In genomic region chr12:119204137-119204536, GRCh38 we compare ENCODE assay signal across 20 cellular contexts. TPM values are rescaled to one million over a fixed set of nuclear protein-coding genes. Genes with fewer than 3 reads are reported as not detected.
A peak's percentile ranks its signal among the peaks of the same experiment; 100 is the strongest.
DNase-seq lines count a peak whose midpoint lies in the region; ATAC-seq and TF ChIP-seq lines count a peak whose summit lies in the region.
"Had no signal": no experiment of that assay in that cellular context is flagged by ENCODE, and none has a peak within 500 bp of the region (broad histone marks: within the 10 kb centered on the region; RNA-seq: fewer than 3 reads in every experiment).

No MANE protein-coding gene starts in this region.

- H3K27ac ChIP-seq in right cardiac atrium (ENCODE audit: low read length): peak overlapping the region; percentile 83
- H3K27ac ChIP-seq in neuronal stem cell (replicated peaks; ENCODE audit: low read length): no peak overlapping the region
- H3K27ac ChIP-seq: BLaER1 had no signal

- H3K27me3 ChIP-seq in right cardiac atrium (ENCODE audit: control insufficient read depth, insufficient read depth) (no peaks in the 10 kb centered on the region), neuronal stem cell (ENCODE audit: control insufficient read depth in 3 of 3, insufficient read depth in 3 of 3, low read depth in 1 of 3, low read length in 3 of 3) (no peaks in the 10 kb centered on the region)
- H3K27me3 ChIP-seq: BLaER1, stomach had no signal

- no peak overlapping the region for H3K14ac ChIP-seq in neuronal stem cell (ENCODE audit: low read length)

- in situ Hi-C loops in GM13977 (cut with MboI; ENCODE audit: low pct_unique_long_range_greater_than_20kb, low sequenced_read_pairs, unreplicated experiment): no loop called here

- H3K36me3 ChIP-seq in neuronal stem cell (replicated peaks in 1 of 2; ENCODE audit: control insufficient read depth in 2 of 2, insufficient read depth in 2 of 2, low read length in 2 of 2): no peaks in the 10 kb centered on the region
- H3K36me3 ChIP-seq: BLaER1, stomach had no signal

- DNase-seq in NCI-H1694 (lab: John Stamatoyannopoulos, UW) (peak; percentile 56), right cardiac atrium (peak in 2 of 3 donors; percentile 42 to 56), neuronal stem cell (ENCODE audit: low spot score) (no peak), DMS153 (lab: John Stamatoyannopoulos, UW) (no peak), NCI-H526 treated with DMSO at 0.1 percent for 48 hours (lab: John Stamatoyannopoulos, UW) (no peak), GM13977 (ENCODE audit: low spot score) (no peak)
- no peak for DNase-seq in activated naive CD4-positive, alpha-beta T cell treated with anti-CD3 and anti-CD28 coated beads, Interleukin-2, amount 50 U/mL, for 72 hours (ENCODE audit: low spot score in 2 of 2)
- DNase-seq: activated CD4-positive, alpha-beta T cell treated with anti-CD3 and anti-CD28 coated beads, Interleukin-2, amount 50 U/mL, for 48 hours; activated CD8-positive, alpha-beta memory T cell treated with anti-CD3 and anti-CD28 coated beads, Interleukin-2, amount 50 U/mL, for 48 hours; activated naive CD8-positive, alpha-beta T cell treated with anti-CD3 and anti-CD28 coated beads, Interleukin-2, amount 50 U/mL, for 24 hours; Calu3; effector CD8-positive, alpha-beta T cell; GOT3; Karpas-422; NCI-H2081 treated with DMSO at 0.1 percent for 48 hours; NCI-H524 treated with DMSO at 0.1 percent for 48 hours; stomach had no signal

- WGBS in right cardiac atrium: 7% methylated on average over 2 of the region's 2 CpGs
- WGBS in neuronal stem cell (ENCODE audit: extremely low coverage in 2 of 2, insufficient read length in 2 of 2, insufficient replicate concordance in 1 of 2), 2 donors: no CpG with 5 or more reads among the region's 2 CpGs

- no peak overlapping the region for H2BK120ac ChIP-seq in neuronal stem cell (ENCODE audit: low read depth, low read length)

- intact Hi-C loops in right cardiac atrium (cut with DNase I): no loop called here

- H2BK5ac ChIP-seq in neuronal stem cell (ENCODE audit: low read length): no peak overlapping the region

- no peak overlapping the region for H3K4ac ChIP-seq in neuronal stem cell (ENCODE audit: low read length)

- H2BK15ac ChIP-seq in neuronal stem cell (ENCODE audit: low read length): no peak overlapping the region

- no peak overlapping the region for H3K23ac ChIP-seq in neuronal stem cell (ENCODE audit: low read depth, low read length, poor library complexity)

- H3K18ac ChIP-seq in neuronal stem cell (ENCODE audit: low read length): no peak overlapping the region

- no peak overlapping the region for H3K4me2 ChIP-seq in neuronal stem cell (ENCODE audit: insufficient read depth, low read length, poor library complexity, severe bottlenecking)
- H3K4me2 ChIP-seq: BLaER1 had no signal

- H3K27ac Mint-ChIP-seq in activated naive CD4-positive, alpha-beta T cell treated with anti-CD3 and anti-CD28 coated beads, Interleukin-2, amount 50 U/mL, for 72 hours: no peak overlapping the region
- H3K27ac Mint-ChIP-seq: activated naive CD8-positive, alpha-beta T cell treated with anti-CD3 and anti-CD28 coated beads, Interleukin-2, amount 50 U/mL, for 24 hours; type B pancreatic cell had no signal

- H3K4me1 ChIP-seq in right cardiac atrium (ENCODE audit: control insufficient read depth, insufficient read depth, low read length) (peaks cover 7% of the 10 kb centered on the region), neuronal stem cell (ENCODE audit: control insufficient read depth in 2 of 2, insufficient read depth in 1 of 2, low read depth in 1 of 2, low read length in 2 of 2) (peaks cover 0 to 31% of the 10 kb centered on the region in 2 donors)
- H3K4me1 ChIP-seq: BLaER1 had no signal

- TF ChIP-seq CTCF in GM13977 (IDR thresholded peaks at IDR 0.05; ENCODE audit: extremely low read depth, insufficient read depth, missing control alignments): no peak

- no peak overlapping the region for H4K91ac ChIP-seq in neuronal stem cell (ENCODE audit: low read depth, low read length, poor library complexity)

- H3K9ac ChIP-seq in neuronal stem cell (ENCODE audit: low read depth, low read length, poor library complexity): peak overlapping the region; percentile 17
- H3K9ac ChIP-seq: BLaER1 had no signal

- H3K9me3 Mint-ChIP-seq in activated naive CD4-positive, alpha-beta T cell treated with anti-CD3 and anti-CD28 coated beads, Interleukin-2, amount 50 U/mL, for 72 hours: no peaks in the 10 kb centered on the region
- H3K9me3 Mint-ChIP-seq: activated naive CD8-positive, alpha-beta T cell treated with anti-CD3 and anti-CD28 coated beads, Interleukin-2, amount 50 U/mL, for 24 hours; type B pancreatic cell had no signal

- no peak overlapping the region for H2BK12ac ChIP-seq in neuronal stem cell (ENCODE audit: low read length)

- H3K4me3 ChIP-seq in right cardiac atrium (ENCODE audit: low read length): no peak overlapping the region
- no peak overlapping the region for H3K4me3 ChIP-seq in neuronal stem cell (ENCODE audit: low read length in 2 of 2)
- H3K4me3 ChIP-seq: BLaER1, stomach had no signal

- H4K8ac ChIP-seq in neuronal stem cell (ENCODE audit: low read depth, low read length): no peak overlapping the region

- ATAC-seq in esophagus mucosa (peak; percentile 22), right cardiac atrium (peak; percentile 63 to 78)
- ATAC-seq in activated naive CD4-positive, alpha-beta T cell treated with anti-CD3 and anti-CD28 coated beads, Interleukin-2, amount 50 U/mL, for 72 hours: no peak
- ATAC-seq: activated naive CD8-positive, alpha-beta T cell treated with anti-CD3 and anti-CD28 coated beads, Interleukin-2, amount 50 U/mL, for 24 hours had no signal

- H2AK5ac ChIP-seq in neuronal stem cell (ENCODE audit: low read depth, low read length): no peak overlapping the region

- H3K36me3 Mint-ChIP-seq in activated naive CD4-positive, alpha-beta T cell treated with anti-CD3 and anti-CD28 coated beads, Interleukin-2, amount 50 U/mL, for 72 hours: no peaks in the 10 kb centered on the region
- H3K36me3 Mint-ChIP-seq: type B pancreatic cell had no signal

- no peaks in the 10 kb centered on the region for H3K79me1 ChIP-seq in neuronal stem cell (ENCODE audit: low read depth, low read length)

- H2AFZ ChIP-seq in neuronal stem cell (ENCODE audit: low read length): no peak overlapping the region

- H3K9me3 ChIP-seq in right cardiac atrium (ENCODE audit: control insufficient read depth, low read length) (no peaks in the 10 kb centered on the region), neuronal stem cell (replicated peaks in 1 of 2; ENCODE audit: control insufficient read depth in 2 of 2, insufficient read depth in 1 of 2, low read depth in 1 of 2, low read length in 2 of 2) (no peaks in the 10 kb centered on the region)
- H3K9me3 ChIP-seq: BLaER1, stomach had no signal

RNA-seq across cellular contexts. Expression of gene HSPB8, which starts 25.4 kb away (rescaled TPM):
- total RNA-seq in esophagus mucosa: 33.8 TPM
- total RNA-seq in right cardiac atrium: 100 to 1,000 TPM; 452 to 572 (median 520) TPM
- polyA plus RNA-seq in right cardiac atrium: 567 TPM
- 0.17 TPM for polyA plus RNA-seq in neuronal stem cell (2013, experiment 1 of 2)
- polyA plus RNA-seq in neuronal stem cell (2013, experiment 2 of 2): 0.18 TPM
- total RNA-seq in activated naive CD4-positive, alpha-beta T cell treated with anti-CD3 and anti-CD28 coated beads, Interleukin-2, amount 50 U/mL, for 72 hours: not detected

Comparison
In these comparisons a context has a peak if more than half of its experiments do, and no peak if none do; other contexts are left out.
1. DNase-seq: peak in NCI-H1694 (single experiment) and right cardiac atrium (2 of 3); none in neuronal stem cell (single experiment), DMS153 (single experiment), NCI-H526 treated with DMSO at 0.1 percent for 48 hours (single experiment), GM13977 (single experiment) and activated naive CD4-positive, alpha-beta T cell treated with anti-CD3 and anti-CD28 coated beads, Interleukin-2, amount 50 U/mL, for 72 hours (0 of 2).
2. ATAC-seq: peak in esophagus mucosa (single experiment) and right cardiac atrium (2 of 2); none in activated naive CD4-positive, alpha-beta T cell treated with anti-CD3 and anti-CD28 coated beads, Interleukin-2, amount 50 U/mL, for 72 hours (0 of 2).
3. RNA of gene HSPB8, which starts 25.4 kb away (total RNA-seq): 452 to 572 TPM in right cardiac atrium and 33.8 TPM in esophagus mucosa (single experiment); not detected in activated naive CD4-positive, alpha-beta T cell treated with anti-CD3 and anti-CD28 coated beads, Interleukin-2, amount 50 U/mL, for 72 hours; every median in the first group is over 10 times any median in the second.